11 cellular contexts compared by ENCODE assay signal in the genomic region with DNA sequence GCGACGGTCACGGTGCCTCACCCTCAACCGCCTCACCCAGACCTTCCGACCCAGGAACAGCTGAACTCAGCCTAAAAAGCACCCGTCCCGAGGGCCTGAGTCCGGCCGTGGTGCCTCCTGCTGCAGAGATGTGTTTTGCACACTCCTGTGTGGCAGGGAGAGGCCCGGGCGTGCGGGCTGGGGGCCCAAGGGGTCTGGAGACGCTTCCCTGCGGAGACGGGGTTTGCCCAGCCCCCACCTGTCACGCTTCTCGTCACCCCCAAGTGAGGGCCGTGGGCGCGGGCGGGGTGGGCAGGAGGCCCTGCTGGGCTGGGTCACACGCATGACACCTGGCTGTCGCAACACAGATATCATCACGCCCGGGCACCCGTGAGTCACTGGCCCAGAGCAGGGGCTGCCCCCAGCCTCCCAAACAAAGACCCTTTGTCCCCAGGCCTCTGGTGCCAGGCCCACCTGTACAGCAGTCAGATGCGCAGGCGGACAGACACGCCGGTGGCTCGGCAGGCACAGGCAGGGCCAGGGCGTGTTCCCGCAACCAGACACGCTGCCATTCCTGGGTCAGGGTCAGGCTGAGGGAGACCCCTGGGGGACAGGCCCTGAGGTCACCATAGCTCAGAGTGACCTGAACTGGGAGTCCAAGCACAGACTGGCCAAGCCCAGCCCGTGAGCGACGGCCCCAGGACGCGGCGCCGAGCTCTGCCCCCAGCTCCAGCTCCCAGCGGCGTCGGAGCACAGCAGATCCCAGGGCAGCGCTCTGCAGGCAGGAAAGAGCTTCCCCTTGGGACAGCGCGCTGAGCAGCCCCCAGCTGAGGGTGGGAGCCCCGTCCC. TPM values are rescaled to one million over a fixed set of nuclear protein-coding genes. Genes with fewer than 3 reads are reported as not detected.
DNase-seq lines count a peak whose midpoint lies in the region; ATAC-seq, FAIRE-seq and TF ChIP-seq lines count a peak whose summit lies in the region.
"Had no signal": no experiment of that assay in that cellular context is flagged by ENCODE, and none has a peak within 500 bp of the region (broad histone marks: within the 10 kb centered on the region; RNA-seq: fewer than 3 reads in every experiment).

No MANE protein-coding gene starts in this region.

- peaks cover 0 to 22% of the 10 kb centered on the region in 2 experiments; a peak in 1 of 4 replicates for H3K4me1 ChIP-seq in SK-N-SH (ENCODE audit: control insufficient read depth in 1 of 2, insufficient read depth in 2 of 2, low read depth in 1 of 2, low read length in 1 of 2)

- H3K27ac Mint-ChIP-seq in stimulated activated effector memory CD8-positive, alpha-beta T cell treated with anti-CD3 and anti-CD28 coated beads, Interleukin-12 subunit alpha, Interleukin-12 subunit beta, amount 100 ng/mL, for 72 hours = no peak overlapping the region
- H3K27ac Mint-ChIP-seq: activated naive CD8-positive, alpha-beta T cell treated with anti-CD3 and anti-CD28 coated beads, Interleukin-2, amount 10 ng/mL, durations not matched to agents 7 days and 5 days had no signal

- H4K20me1 ChIP-seq in SK-N-SH (ENCODE audit: insufficient read depth) = no peaks in the 10 kb centered on the region

- no peak for TF ChIP-seq EP300 in SK-N-SH (IDR thresholded peaks at IDR 0.05; ENCODE audit: borderline replicate concordance in 1 of 2, low read depth in 1 of 2, low read length in 1 of 2)

- 60% methylated on average over 2 of the region's 48 CpGs for WGBS in SK-N-SH (ENCODE audit: low lambda C conversion rate)

- peaks cover 16% of the 10 kb centered on the region for H3K4me1 Mint-ChIP-seq in stimulated activated effector memory CD8-positive, alpha-beta T cell treated with anti-CD3 and anti-CD28 coated beads, Interleukin-12 subunit alpha, Interleukin-12 subunit beta, amount 100 ng/mL, for 72 hours

- DNase-seq in SK-N-SH (no peak), bronchial epithelial cell (ENCODE audit: low read depth) (peak; percentile 22), NOMO-1 treated with DMSO at 0.1 percent for 48 hours (lab: John Stamatoyannopoulos, UW; ENCODE audit: unreplicated experiment) (no peak)
- DNase-seq in stimulated activated effector memory CD8-positive, alpha-beta T cell treated with anti-CD3 and anti-CD28 coated beads, Interleukin-12 subunit alpha, Interleukin-12 subunit beta, amount 100 ng/mL, for 72 hours (ENCODE audit: low spot score in 2 of 2) = peak in 1 of 2 donors; percentile 52
- DNase-seq: activated CD4-positive, alpha-beta T cell treated with anti-CD3 and anti-CD28 coated beads for 48 hours; activated naive CD8-positive, alpha-beta T cell treated with anti-CD3 and anti-CD28 coated beads, Interleukin-2, amount 10 ng/mL, durations not matched to agents 7 days and 5 days; HCEC 1CT; NCI-H345 had no signal

- H3K9me3 Mint-ChIP-seq in stimulated activated effector memory CD8-positive, alpha-beta T cell treated with anti-CD3 and anti-CD28 coated beads, Interleukin-12 subunit alpha, Interleukin-12 subunit beta, amount 100 ng/mL, for 72 hours = no peaks in the 10 kb centered on the region
- H3K9me3 Mint-ChIP-seq: activated naive CD8-positive, alpha-beta T cell treated with anti-CD3 and anti-CD28 coated beads, Interleukin-2, amount 10 ng/mL, durations not matched to agents 7 days and 5 days had no signal

- no peak for TF ChIP-seq CTCF in SK-N-SH (IDR thresholded peaks at IDR 0.05)
- no peak for TF ChIP-seq CTCF in bronchial epithelial cell (IDR thresholded peaks at IDR 0.05; ENCODE audit: insufficient read depth, low read length, severe bottlenecking)

- POLR2A ChIA-PET in SK-N-SH (lab: Yijun Ruan, JAX) = interaction anchor here (0.9 kb wide), 1 partner anchor 12 kb away, joined by 3 read pairs; no protein-coding TSS in a partner anchor

- no peaks in the 10 kb centered on the region for H3K9me2 ChIP-seq in SK-N-SH

- H3K36me3 ChIP-seq in SK-N-SH (replicated peaks in 1 of 2; ENCODE audit: control insufficient read depth in 1 of 2, insufficient read depth in 2 of 2, low read length in 1 of 2) (peaks cover 0 to 17% of the 10 kb centered on the region in 2 experiments), bronchial epithelial cell (ENCODE audit: control insufficient read depth, insufficient read depth, low read length) (peaks cover 2% of the 10 kb centered on the region)
- H3K36me3 ChIP-seq: SJCRH30 had no signal

- peaks cover 20% of the 10 kb centered on the region for H3K36me3 Mint-ChIP-seq in stimulated activated effector memory CD8-positive, alpha-beta T cell treated with anti-CD3 and anti-CD28 coated beads, Interleukin-12 subunit alpha, Interleukin-12 subunit beta, amount 100 ng/mL, for 72 hours

- H2AFZ ChIP-seq in SK-N-SH (ENCODE audit: low read depth) = no peak overlapping the region

- H3K4me3 ChIP-seq in SK-N-SH (ENCODE audit: low read depth in 2 of 2, low read length in 1 of 2) = no peak overlapping the region
- no peak overlapping the region for H3K4me3 ChIP-seq in bronchial epithelial cell (ENCODE audit: low read depth, low read length)
- H3K4me3 ChIP-seq: SJCRH30 had no signal

- no peak for FAIRE-seq in bronchial epithelial cell (lab: Jason Lieb, UNC)

- H3K27me3 ChIP-seq in SK-N-SH (ENCODE audit: insufficient read depth) (no peaks in the 10 kb centered on the region), bronchial epithelial cell (ENCODE audit: control insufficient read depth, insufficient read depth, low read length) (no peaks in the 10 kb centered on the region)

- no peak overlapping the region for H3K4me3 Mint-ChIP-seq in stimulated activated effector memory CD8-positive, alpha-beta T cell treated with anti-CD3 and anti-CD28 coated beads, Interleukin-12 subunit alpha, Interleukin-12 subunit beta, amount 100 ng/mL, for 72 hours
- H3K4me3 Mint-ChIP-seq: activated naive CD8-positive, alpha-beta T cell treated with anti-CD3 and anti-CD28 coated beads, Interleukin-2, amount 10 ng/mL, durations not matched to agents 7 days and 5 days had no signal

- no peaks in the 10 kb centered on the region for H3K9me3 ChIP-seq in SK-N-SH
- H3K9me3 ChIP-seq: SJCRH30 had no signal

- no peak overlapping the region for H3K27ac ChIP-seq in SK-N-SH (ENCODE audit: low read depth in 2 of 2, low read length in 1 of 2)
- H3K27ac ChIP-seq: SJCRH30 had no signal

- no peak overlapping the region for H3K9ac ChIP-seq in SK-N-SH

- TF ChIP-seq RAD21 in SK-N-SH (IDR thresholded peaks at IDR 0.05; ENCODE audit: low read length) = no peak

- peaks cover 14% of the 10 kb centered on the region for H3K79me2 ChIP-seq in SK-N-SH (ENCODE audit: insufficient read depth)

- no peak overlapping the region for H3K4me2 ChIP-seq in SK-N-SH

- CTCF ChIA-PET in SK-N-SH (lab: Yijun Ruan, JAX) = interaction anchor here (1.8 to 5.1 kb wide), 2 partner anchors 54 to 116 kb away, joined by 5 to 43 read pairs; no protein-coding TSS in a partner anchor

- H3F3A ChIP-seq in SK-N-SH (replicated peaks; ENCODE audit: insufficient read depth) = no peaks in the 10 kb centered on the region

- ATAC-seq in SK-N-SH treated with all-trans-retinoic acid at 6 μM for 48 hours (peak; percentile 20), GM19455 (IDR thresholded peaks at IDR 0.05; ENCODE audit: unreplicated experiment) (no peak)
- ATAC-seq in stimulated activated effector memory CD8-positive, alpha-beta T cell treated with anti-CD3 and anti-CD28 coated beads, Interleukin-12 subunit alpha, Interleukin-12 subunit beta, amount 100 ng/mL, for 72 hours = peak; percentile 9

TF ChIP-seq in SK-N-SH treated with all-trans-retinoic acid at 6 μM for 48 hours, 23 proteins besides CTCF, POLR2A, EP300 and RAD21 (continues in another document):
- TF ChIP-seq TCF4 (CRISPR knock-in tag; IDR thresholded peaks at IDR 0.05; ENCODE audit: borderline replicate concordance) (no peak), OSR1 (CRISPR knock-in tag; IDR thresholded peaks at IDR 0.05) (no peak), ZFP3 (CRISPR knock-in tag; IDR thresholded peaks at IDR 0.05) (no peak), ZC3H10 (CRISPR knock-in tag; IDR thresholded peaks at IDR 0.05) (no peak), PPARA (CRISPR knock-in tag; IDR thresholded peaks at IDR 0.05; ENCODE audit: borderline replicate concordance) (no peak), ZNF565 (CRISPR knock-in tag; conservative IDR thresholded peaks at IDR 0.05; ENCODE audit: low read depth) (no peak)

TF ChIP-seq in SK-N-SH, 30 proteins besides CTCF, POLR2A, EP300 and RAD21:
- TF ChIP-seq NRF1 (IDR thresholded peaks at IDR 0.05; ENCODE audit: low read depth, low read length) (no peak), NFIC (IDR thresholded peaks at IDR 0.05; ENCODE audit: borderline replicate concordance) (no peak), ELF1 (IDR thresholded peaks at IDR 0.05) (no peak), SMC3 (IDR thresholded peaks at IDR 0.05; ENCODE audit: low read depth, low read length) (no peak)

RNA-seq across cellular contexts. Expression of a gene that starts 6.1 kb away (rescaled TPM):
- 32.0 and 38.8 TPM in 2 replicates for polyA plus RNA-seq in SK-N-SH (2012; rRNA removed)
- polyA plus RNA-seq in SK-N-SH (2012; cell fraction: cytosol; rRNA removed) = 28.3 and 34.5 TPM in 2 replicates
- 18.1 and 18.7 TPM in 2 replicates for polyA plus RNA-seq in SK-N-SH (2012; cell fraction: nucleus; rRNA removed)
- 19.1 and 24.5 TPM in 2 replicates for total RNA-seq in bronchial epithelial cell

RNA-seq across cellular contexts. Expression of a gene that starts 6.3 kb away (rescaled TPM):
- 182 and 265 TPM in 2 replicates for polyA plus RNA-seq in SK-N-SH (2012; rRNA removed)
- polyA plus RNA-seq in SK-N-SH (2012; cell fraction: cytosol; rRNA removed) = 160 and 235 TPM in 2 replicates
- polyA plus RNA-seq in SK-N-SH (2012; cell fraction: nucleus; rRNA removed) = 199 and 219 TPM in 2 replicates
- total RNA-seq in bronchial epithelial cell = 68.2 and 81.3 TPM in 2 replicates

RNA-seq across cellular contexts. Expression of a gene that starts 8.4 kb away (rescaled TPM):
- polyA plus RNA-seq in SK-N-SH (2012; rRNA removed) = 0.59 TPM in 1 of 2 replicates, not detected in the other
- 0.04 and 0.13 TPM in 2 replicates for polyA plus RNA-seq in SK-N-SH (2012; cell fraction: cytosol; rRNA removed)
- polyA plus RNA-seq in SK-N-SH (2012; cell fraction: nucleus; rRNA removed) = 7.6 and 11.1 TPM in 2 replicates
- 1.3 and 2.7 TPM in 2 replicates for total RNA-seq in bronchial epithelial cell
- total RNA-seq: SJCRH30 had no signal

RNA-seq across cellular contexts. Expression of a gene that starts 24.1 kb away (rescaled TPM):
- polyA plus RNA-seq in SK-N-SH (2012; rRNA removed) = not detected in 2 replicates
- not detected in 2 replicates for polyA plus RNA-seq in SK-N-SH (2012; cell fraction: cytosol; rRNA removed)
- polyA plus RNA-seq in SK-N-SH (2012; cell fraction: nucleus; rRNA removed) = 0.08 and 0.13 TPM in 2 replicates
- 0.13 TPM in 1 of 2 replicates, not detected in the other for total RNA-seq in bronchial epithelial cell

RNA-seq across cellular contexts. Expression of a gene that starts 31.7 kb away (rescaled TPM):
- 0.05 TPM in 1 of 2 replicates, not detected in the other for polyA plus RNA-seq in SK-N-SH (2012; rRNA removed)
- 0.03 and 0.06 TPM in 2 replicates for polyA plus RNA-seq in SK-N-SH (2012; cell fraction: cytosol; rRNA removed)
- 0.41 TPM in 1 of 2 replicates, not detected in the other for polyA plus RNA-seq in SK-N-SH (2012; cell fraction: nucleus; rRNA removed)
- 1.7 TPM in 1 of 2 replicates, not detected in the other for total RNA-seq in bronchial epithelial cell
